8 cellular contexts compared by ENCODE assay signal in the genomic region with DNA sequence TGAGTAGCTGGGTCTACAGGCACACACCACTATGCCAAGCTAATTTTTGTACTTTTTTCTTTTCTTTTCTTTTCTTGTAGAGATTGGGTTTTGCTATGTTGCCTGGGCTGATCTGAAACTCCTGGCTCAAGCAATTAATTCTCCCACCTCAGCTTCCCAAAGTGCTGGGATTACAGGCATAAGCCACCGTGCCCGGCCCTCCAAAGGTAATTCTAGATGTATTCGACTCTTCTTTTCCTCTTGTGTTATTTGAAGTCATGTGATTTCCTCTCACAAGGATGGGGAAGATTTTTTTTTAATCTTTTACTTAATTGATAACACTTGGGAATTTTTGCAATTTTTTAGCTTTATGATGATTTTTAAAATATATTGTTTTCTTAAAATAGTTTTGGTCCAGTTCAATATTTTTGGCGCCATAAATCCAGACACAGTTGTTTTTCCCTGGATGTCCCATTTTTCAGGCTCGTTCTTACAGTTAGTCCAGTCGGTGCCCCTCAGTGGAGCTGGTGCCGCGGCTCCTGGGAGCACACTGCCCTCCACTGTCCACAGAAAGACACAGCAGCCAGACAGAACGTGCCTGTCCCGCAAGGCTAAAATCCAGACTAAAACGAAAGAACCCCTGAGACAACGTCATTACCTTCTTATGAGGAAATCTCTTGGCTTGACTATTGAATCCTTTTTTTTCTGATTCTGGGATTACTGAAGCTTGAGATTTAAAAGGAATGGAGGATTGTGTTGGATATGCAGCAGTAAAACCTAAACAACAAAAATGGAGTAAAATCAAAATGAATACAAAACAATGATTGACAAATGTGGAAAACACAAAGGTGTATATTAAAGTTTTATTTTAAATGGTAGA. TPM values are rescaled to one million over a fixed set of nuclear protein-coding genes. Genes with fewer than 3 reads are reported as not detected.
A peak's percentile ranks its signal among the peaks of the same experiment; 100 is the strongest.
DNase-seq lines count a peak whose midpoint lies in the region; ATAC-seq and FAIRE-seq lines count a peak whose summit lies in the region.

No MANE protein-coding gene starts in this region.

- H3K27me3 ChIP-seq in mesenchymal stem cell (ENCODE audit: control insufficient read depth in 1 of 2, insufficient read depth in 1 of 2, low read length in 2 of 2), result no peaks in the 10 kb centered on the region

- no peak overlapping the region for H2AFZ ChIP-seq in mesenchymal stem cell (ENCODE audit: low read depth, low read length)

- H3K4me1 ChIP-seq in mesenchymal stem cell (ENCODE audit: control insufficient read depth, insufficient read depth, low read depth, low read length), result peaks cover 10% of the 10 kb centered on the region

- H3K4me3 Mint-ChIP-seq in effector memory CD8-positive, alpha-beta T cell, result peak overlapping the region; percentile 83 to 87

- no peaks in the 10 kb centered on the region for H3K9me3 ChIP-seq in mesenchymal stem cell (ENCODE audit: control insufficient read depth, low read length)

- H3K9me3 Mint-ChIP-seq in effector memory CD8-positive, alpha-beta T cell, result no peaks in the 10 kb centered on the region

- H3K27me3 Mint-ChIP-seq in effector memory CD8-positive, alpha-beta T cell, result no peaks in the 10 kb centered on the region

- H3K27ac ChIP-seq in mesenchymal stem cell (ENCODE audit: low read length, poor library complexity, severe bottlenecking), result no peak overlapping the region

- no peak overlapping the region for H4K8ac ChIP-seq in mesenchymal stem cell (ENCODE audit: low read length)

- no peak overlapping the region for H3K18ac ChIP-seq in mesenchymal stem cell (ENCODE audit: low read depth in 1 of 2, low read length in 2 of 2)

- H3K23ac ChIP-seq in mesenchymal stem cell (ENCODE audit: low read length in 2 of 2), result no peak overlapping the region

- H3K14ac ChIP-seq in mesenchymal stem cell (ENCODE audit: low read length in 2 of 2), result no peak overlapping the region

- H3K36me3 Mint-ChIP-seq in effector memory CD8-positive, alpha-beta T cell (ENCODE audit: insufficient read depth), result peaks cover 6% of the 10 kb centered on the region

- H2BK120ac ChIP-seq in mesenchymal stem cell (ENCODE audit: low read depth, low read length), result no peak overlapping the region

- H3K4me2 ChIP-seq in mesenchymal stem cell (ENCODE audit: low read length, poor library complexity, severe bottlenecking), result no peak overlapping the region

- H2AK5ac ChIP-seq in mesenchymal stem cell (ENCODE audit: low read length, severe bottlenecking), result no peak overlapping the region

- ATAC-seq in HG03354 (IDR thresholded peaks at IDR 0.05; ENCODE audit: poor library complexity, severe bottlenecking, unreplicated experiment) (peak; percentile 57), HG03045 (IDR thresholded peaks at IDR 0.05; ENCODE audit: unreplicated experiment) (no peak)
- peak; percentile 76 for ATAC-seq in effector memory CD8-positive, alpha-beta T cell (replicated peaks)

- WGBS in mesenchymal stem cell, result 19% methylated on average over 6 of the region's 12 CpGs

- H2BK15ac ChIP-seq in mesenchymal stem cell (ENCODE audit: low read depth, poor library complexity, severe bottlenecking), result no peak overlapping the region

- no peak overlapping the region for H3K4ac ChIP-seq in mesenchymal stem cell (ENCODE audit: low read depth in 1 of 2, low read length in 2 of 2)

- H3K4me1 Mint-ChIP-seq in effector memory CD8-positive, alpha-beta T cell (ENCODE audit: low read depth in 2 of 2), result peaks cover 21% of the 10 kb centered on the region in 2 donors

- no peak overlapping the region for H2BK5ac ChIP-seq in mesenchymal stem cell (ENCODE audit: low read depth, low read length, poor library complexity, severe bottlenecking)

- DNase-seq in NOMO-1 treated with dmso at 0.1 percent for 144 hours (lab: John Stamatoyannopoulos, UW; ENCODE audit: unreplicated experiment) (peak; percentile 71), mesenchymal stem cell (peak; percentile 94)
- DNase-seq in activated CD8-positive, alpha-beta memory T cell treated with anti-CD3 and anti-CD28 coated beads, Interleukin-2, amount 50 U/mL, for 24 hours (ENCODE audit: extremely low read depth), result peak; percentile 39
- peak; percentile 58 to 68 (median 61) for DNase-seq in effector memory CD8-positive, alpha-beta T cell
- DNase-seq in stimulated activated CD8-positive, alpha-beta memory T cell treated with anti-CD3 and anti-CD28 coated beads, Interleukin-4, amount 100 ng/mL, for 48 hours, result peak; percentile 74

- peak; percentile 88 for FAIRE-seq in G401.6 (lab: Jason Lieb, UNC)

- H3K36me3 ChIP-seq in mesenchymal stem cell (ENCODE audit: control insufficient read depth in 1 of 2, insufficient read depth in 2 of 2, low read depth in 1 of 2, low read length in 2 of 2), result peaks cover 0 to 3% of the 10 kb centered on the region in 2 experiments

- peak overlapping the region; percentile 83 for H3K9ac ChIP-seq in mesenchymal stem cell (ENCODE audit: low read length)

- peak overlapping the region in 1 of 2 experiments; percentile 71 for H2BK12ac ChIP-seq in mesenchymal stem cell (ENCODE audit: low read length in 2 of 2)

- H3K79me1 ChIP-seq in mesenchymal stem cell (replicated peaks; ENCODE audit: low read length, poor library complexity, severe bottlenecking), result peaks cover 3% of the 10 kb centered on the region

- H3K27ac Mint-ChIP-seq in effector memory CD8-positive, alpha-beta T cell, result peak overlapping the region; percentile 98

- H3K4me3 ChIP-seq in mesenchymal stem cell (ENCODE audit: insufficient read depth in 1 of 2, low read depth in 1 of 2, low read length in 2 of 2), result no peak overlapping the region

- no peak overlapping the region for H4K91ac ChIP-seq in mesenchymal stem cell (ENCODE audit: low read length)

RNA-seq across cellular contexts. Expression of a gene that starts 22.4 kb away (rescaled TPM):
- polyA plus RNA-seq in mesenchymal stem cell (2013, experiment 1 of 2), result 9.8 TPM
- 8.9 TPM for polyA plus RNA-seq in mesenchymal stem cell (2013, experiment 2 of 2)

RNA-seq across cellular contexts. Expression of a gene that starts 24.4 kb away (rescaled TPM):
- polyA plus RNA-seq in mesenchymal stem cell (2013, experiment 1 of 2), result 21.6 TPM
- 21.8 TPM for polyA plus RNA-seq in mesenchymal stem cell (2013, experiment 2 of 2)

Comparison
In these comparisons a context has a peak if more than half of its experiments do, and no peak if none do; other contexts are left out.
1. DNase-seq: peak in every context shown above with its lines; median percentile 94 in mesenchymal stem cell; 74 in stimulated activated CD8-positive, alpha-beta memory T cell treated with anti-CD3 and anti-CD28 coated beads, Interleukin-4, amount 100 ng/mL, for 48 hours; 71 in NOMO-1 treated with dmso at 0.1 percent for 144 hours; 61 in effector memory CD8-positive, alpha-beta T cell; 39 in activated CD8-positive, alpha-beta memory T cell treated with anti-CD3 and anti-CD28 coated beads, Interleukin-2, amount 50 U/mL, for 24 hours.